In genomic region chr9:113524460-113524859, GRCh38 we compare ENCODE assay signal across 12 cellular contexts.
DNase-seq lines count a peak whose midpoint lies in the region; ATAC-seq, FAIRE-seq and TF ChIP-seq lines count a peak whose summit lies in the region.
"Had no signal": no experiment of that assay in that cellular context is flagged by ENCODE, and none has a peak within 500 bp of the region (broad histone marks: within the 10 kb centered on the region; RNA-seq: fewer than 3 reads in every experiment).

No MANE protein-coding gene starts in this region.

- peak overlapping the region; percentile 38 for H3K27ac ChIP-seq in effector memory CD4-positive, alpha-beta T cell (ENCODE audit: insufficient read depth, low read length, poor library complexity, severe bottlenecking)
- no peak overlapping the region for H3K27ac ChIP-seq in naive thymus-derived CD4-positive, alpha-beta T cell (ENCODE audit: low read depth, low read length)
- peak overlapping the region; percentile 66 for H3K27ac ChIP-seq in vagina
- H3K27ac ChIP-seq: cardiac muscle cell had no signal

- no peak for TF ChIP-seq CTCF in vagina (IDR thresholded peaks at IDR 0.05)
- TF ChIP-seq CTCF in D721Med (IDR thresholded peaks at IDR 0.05; ENCODE audit: insufficient read depth, missing control alignments) = no peak

- peak overlapping the region; percentile 71 for H3K4me3 Mint-ChIP-seq in activated naive CD4-positive, alpha-beta T cell treated with anti-CD3 and anti-CD28 coated beads, Interleukin-2, amount 50 U/mL, for 24 hours
- H3K4me3 Mint-ChIP-seq in activated naive CD4-positive, alpha-beta T cell treated with anti-CD3 and anti-CD28 coated beads for 36 hours = no peak overlapping the region
- peak overlapping the region; percentile 54 to 80 (median 70) for H3K4me3 Mint-ChIP-seq in naive thymus-derived CD4-positive, alpha-beta T cell

- no peaks in the 10 kb centered on the region for H3K9me3 Mint-ChIP-seq in activated naive CD4-positive, alpha-beta T cell treated with anti-CD3 and anti-CD28 coated beads, Interleukin-2, amount 50 U/mL, for 24 hours
- no peaks in the 10 kb centered on the region for H3K9me3 Mint-ChIP-seq in activated naive CD4-positive, alpha-beta T cell treated with anti-CD3 and anti-CD28 coated beads for 36 hours
- H3K9me3 Mint-ChIP-seq in naive thymus-derived CD4-positive, alpha-beta T cell = no peaks in the 10 kb centered on the region

- CTCF ChIA-PET in activated naive CD4-positive, alpha-beta T cell treated with anti-CD3 and anti-CD28 coated beads for 36 hours (lab: Charles Lee) = interaction anchor here (1.0 to 1.2 kb wide), 2 partner anchors 14 to 54 kb away, joined by 3 to 4 read pairs; no protein-coding TSS in a partner anchor
- CTCF ChIA-PET in naive thymus-derived CD4-positive, alpha-beta T cell (lab: Charles Lee) = interaction anchor here (0.7 to 1.3 kb wide), 2 partner anchors 10 to 12 kb away, joined by 3 read pairs; no protein-coding TSS in a partner anchor

- H3K4me1 Mint-ChIP-seq in activated naive CD4-positive, alpha-beta T cell treated with anti-CD3 and anti-CD28 coated beads, Interleukin-2, amount 50 U/mL, for 24 hours = peaks cover 75% of the 10 kb centered on the region
- H3K4me1 Mint-ChIP-seq in activated naive CD4-positive, alpha-beta T cell treated with anti-CD3 and anti-CD28 coated beads for 36 hours (ENCODE audit: low read depth) = peaks cover 47% of the 10 kb centered on the region
- H3K4me1 Mint-ChIP-seq in naive thymus-derived CD4-positive, alpha-beta T cell = peaks cover 54 to 79% (median 63%) of the 10 kb centered on the region in 7 donors

- H3K27me3 Mint-ChIP-seq in activated naive CD4-positive, alpha-beta T cell treated with anti-CD3 and anti-CD28 coated beads, Interleukin-2, amount 50 U/mL, for 24 hours = no peaks in the 10 kb centered on the region
- H3K27me3 Mint-ChIP-seq in activated naive CD4-positive, alpha-beta T cell treated with anti-CD3 and anti-CD28 coated beads for 36 hours (ENCODE audit: low read depth) = no peaks in the 10 kb centered on the region
- no peaks in the 10 kb centered on the region for H3K27me3 Mint-ChIP-seq in naive thymus-derived CD4-positive, alpha-beta T cell

- no peaks in the 10 kb centered on the region for H3K27me3 ChIP-seq in effector memory CD4-positive, alpha-beta T cell (replicated peaks; ENCODE audit: control insufficient read depth, insufficient read depth, low read length, poor library complexity, severe bottlenecking)
- no peaks in the 10 kb centered on the region for H3K27me3 ChIP-seq in naive thymus-derived CD4-positive, alpha-beta T cell (ENCODE audit: control insufficient read depth in 2 of 2, insufficient read depth in 2 of 2, low read length in 2 of 2)
- H3K27me3 ChIP-seq in vagina = no peaks in the 10 kb centered on the region
- H3K27me3 ChIP-seq: cardiac muscle cell, suprapubic skin had no signal

- ATAC-seq in naive thymus-derived CD4-positive, alpha-beta T cell = no peak
- ATAC-seq in GM18861 (IDR thresholded peaks at IDR 0.05; ENCODE audit: unreplicated experiment) = no peak

- H3K4me1 ChIP-seq in effector memory CD4-positive, alpha-beta T cell (ENCODE audit: control insufficient read depth, insufficient read depth, low read length, poor library complexity, severe bottlenecking) = peaks cover 48% of the 10 kb centered on the region
- H3K4me1 ChIP-seq in naive thymus-derived CD4-positive, alpha-beta T cell (ENCODE audit: control insufficient read depth in 2 of 2, insufficient read depth in 2 of 2, low read length in 2 of 2) = peaks cover 56 to 71% of the 10 kb centered on the region in 2 donors
- H3K4me1 ChIP-seq in vagina = peaks cover 72% of the 10 kb centered on the region

- no peak for DNase-seq in activated naive CD4-positive, alpha-beta T cell treated with anti-CD3 and anti-CD28 coated beads for 36 hours
- no peak for DNase-seq in effector memory CD4-positive, alpha-beta T cell
- no peak for DNase-seq in naive thymus-derived CD4-positive, alpha-beta T cell
- DNase-seq in vagina (ENCODE audit: extremely low spot score in 2 of 2) (no peak), D721Med (ENCODE audit: insufficient read length, low spot score) (no peak), HuH-7 (ENCODE audit: low spot score) (no peak)
- DNase-seq: activated CD8-positive, alpha-beta memory T cell treated with anti-CD3 and anti-CD28 coated beads, Interleukin-2, amount 50 U/mL, for 48 hours; NCI-H526 treated with DMSO at 0.1 percent for 48 hours had no signal

- H3K36me3 ChIP-seq in effector memory CD4-positive, alpha-beta T cell (ENCODE audit: control insufficient read depth, insufficient read depth, low read length) = peaks cover 28% of the 10 kb centered on the region
- peaks cover 0 to 31% (median 5%) of the 10 kb centered on the region in 3 experiments for H3K36me3 ChIP-seq in naive thymus-derived CD4-positive, alpha-beta T cell (ENCODE audit: control insufficient read depth in 2 of 3, insufficient read depth in 3 of 3, low read length in 3 of 3)
- H3K36me3 ChIP-seq in vagina = no peaks in the 10 kb centered on the region
- H3K36me3 ChIP-seq: cardiac muscle cell, suprapubic skin had no signal

- POLR2A ChIA-PET in naive thymus-derived CD4-positive, alpha-beta T cell (lab: Charles Lee) = interaction anchor here (1.9 to 4.7 kb wide), 3 partner anchors 11 to 114 kb away, joined by 7 to 23 read pairs (median 11); partner anchors contain the start of genes C9orf43 and POLE3

- H3K36me3 Mint-ChIP-seq in activated naive CD4-positive, alpha-beta T cell treated with anti-CD3 and anti-CD28 coated beads, Interleukin-2, amount 50 U/mL, for 24 hours = peaks cover 8% of the 10 kb centered on the region
- H3K36me3 Mint-ChIP-seq in activated naive CD4-positive, alpha-beta T cell treated with anti-CD3 and anti-CD28 coated beads for 36 hours (ENCODE audit: low read depth) = peaks cover 2% of the 10 kb centered on the region
- peaks cover 0 to 19% (median 13%) of the 10 kb centered on the region in 5 donors for H3K36me3 Mint-ChIP-seq in naive thymus-derived CD4-positive, alpha-beta T cell

- no peak for FAIRE-seq in D721Med (lab: Jason Lieb, UNC)

- TF ChIP-seq POLR2A in vagina (IDR thresholded peaks at IDR 0.05) = no peak

- H3K27ac Mint-ChIP-seq in activated naive CD4-positive, alpha-beta T cell treated with anti-CD3 and anti-CD28 coated beads, Interleukin-2, amount 50 U/mL, for 24 hours = peak overlapping the region; percentile 71
- H3K27ac Mint-ChIP-seq in activated naive CD4-positive, alpha-beta T cell treated with anti-CD3 and anti-CD28 coated beads for 36 hours = no peak overlapping the region
- H3K27ac Mint-ChIP-seq in naive thymus-derived CD4-positive, alpha-beta T cell = peak overlapping the region in 8 of 9 donors; percentile 11 to 91 (median 74)

- H3K9me3 ChIP-seq in effector memory CD4-positive, alpha-beta T cell (ENCODE audit: control insufficient read depth, low read length) = no peaks in the 10 kb centered on the region
- no peaks in the 10 kb centered on the region for H3K9me3 ChIP-seq in naive thymus-derived CD4-positive, alpha-beta T cell (ENCODE audit: control insufficient read depth in 2 of 3, low read length in 3 of 3)
- H3K9me3 ChIP-seq in vagina = no peaks in the 10 kb centered on the region
- H3K9me3 ChIP-seq: suprapubic skin had no signal

- intact Hi-C loops in activated naive CD4-positive, alpha-beta T cell treated with anti-CD3 and anti-CD28 coated beads for 36 hours (cut with micrococcal nuclease) = no loop called here
- intact Hi-C loops in naive thymus-derived CD4-positive, alpha-beta T cell (cut with micrococcal nuclease) = loop anchor here in 1 of 2 donors (5.0 kb wide), 1 partner anchor 302 kb away; the partner anchor contains the start of genes FKBP15 and SLC31A1
- intact Hi-C loops in vagina (cut with DNase I) = no loop called here

- H3K4me3 ChIP-seq in effector memory CD4-positive, alpha-beta T cell (ENCODE audit: insufficient read depth, low read depth, low read length, poor library complexity, severe bottlenecking) = no peak overlapping the region
- H3K4me3 ChIP-seq in naive thymus-derived CD4-positive, alpha-beta T cell (ENCODE audit: low read length) = peak overlapping the region; percentile 53
- H3K4me3 ChIP-seq in vagina = no peak overlapping the region
- H3K4me3 ChIP-seq: cardiac muscle cell, suprapubic skin had no signal
